ENCODE assay signal across 17 cellular contexts in genomic region chr2:217795067-217795466, GRCh38.
A peak's percentile ranks its signal among the peaks of the same experiment; 100 is the strongest.
DNase-seq lines count a peak whose midpoint lies in the region; ATAC-seq and TF ChIP-seq lines count a peak whose summit lies in the region.
"Had no signal": no experiment of that assay in that cellular context is flagged by ENCODE, and none has a peak within 500 bp of the region (broad histone marks: within the 10 kb centered on the region; RNA-seq: fewer than 3 reads in every experiment).

No MANE protein-coding gene starts in this region.

- H3K4me1 ChIP-seq in right atrium auricular region (peaks cover 0 to 53% of the 10 kb centered on the region in 2 donors), neural progenitor cell (no peaks in the 10 kb centered on the region)

- no peaks in the 10 kb centered on the region for H3K27me3 ChIP-seq in right atrium auricular region
- H3K27me3 ChIP-seq in neural progenitor cell = peaks cover 17% of the 10 kb centered on the region

- H3K9me3 ChIP-seq in right atrium auricular region (no peaks in the 10 kb centered on the region), neural progenitor cell (ENCODE audit: low read depth) (no peaks in the 10 kb centered on the region)

- no peak overlapping the region for H3K4me3 Mint-ChIP-seq in neural progenitor cell
- H3K4me3 Mint-ChIP-seq: B cell had no signal

- no peaks in the 10 kb centered on the region for H3K36me3 Mint-ChIP-seq in neural progenitor cell

- H3K36me3 ChIP-seq in right atrium auricular region = peaks cover 15% of the 10 kb centered on the region
- no peaks in the 10 kb centered on the region for H3K36me3 ChIP-seq in neural progenitor cell

- H3K27ac ChIP-seq in right atrium auricular region (no peak overlapping the region), coronary artery (peak overlapping the region in 1 of 2 donors; percentile 60), neural progenitor cell (no peak overlapping the region)
- H3K27ac ChIP-seq: GM23248 had no signal

- no peak overlapping the region for H3K4me2 ChIP-seq in neural progenitor cell

- no peaks in the 10 kb centered on the region for H4K20me1 ChIP-seq in neural progenitor cell (ENCODE audit: low read depth)

- ATAC-seq in omental fat pad (ENCODE audit: low FRiP score) = no peak

- peaks cover 11% of the 10 kb centered on the region for H3K4me1 Mint-ChIP-seq in neural progenitor cell

- no peak overlapping the region for H3K27ac Mint-ChIP-seq in neural progenitor cell
- H3K27ac Mint-ChIP-seq: B cell had no signal

- intact Hi-C loops in cardiac septum (cut with DNase I) = no loop called here

- H3K9me3 Mint-ChIP-seq in neural progenitor cell = no peaks in the 10 kb centered on the region

- H3K9ac ChIP-seq in neural progenitor cell = no peak overlapping the region
- H3K9ac ChIP-seq: GM23248 had no signal

- H3F3A ChIP-seq in neural progenitor cell (ENCODE audit: low read depth) = no peaks in the 10 kb centered on the region

- peaks cover 5% of the 10 kb centered on the region for H3K27me3 Mint-ChIP-seq in neural progenitor cell (ENCODE audit: insufficient read depth, low read depth)
- H3K27me3 Mint-ChIP-seq: B cell had no signal

- no peaks in the 10 kb centered on the region for H3K79me2 ChIP-seq in neural progenitor cell (ENCODE audit: low read depth)

- DNase-seq in right atrium auricular region (ENCODE audit: low spot score) (peak; percentile 32), cardiac septum (ENCODE audit: low spot score) (no peak), coronary artery (ENCODE audit: low spot score) (peak; percentile 69), omental fat pad (ENCODE audit: low spot score) (peak; percentile 4), NCI-H1092 (lab: John Stamatoyannopoulos, UW) (no peak), neural progenitor cell (ENCODE audit: low spot score) (no peak)
- DNase-seq in effector CD4-positive, alpha-beta T cell = no peak
- DNase-seq: DMS79 treated with DMSO at 0.1 percent for 48 hours; GM23248; HCEC 1CT; NCI-H1105 treated with DMSO at 0.1 percent for 48 hours; NCI-H1694; NCI-H2081 treated with DMSO at 0.1 percent for 48 hours; NCI-H446 treated with DMSO at 0.1 percent for 48 hours; NCI-H748 treated with DMSO at 0.1 percent for 48 hours; NK-92 treated with Interleukin-12 subunit alpha and Interleukin-12 subunit beta, amount 100 ng/mL, for 24 hours had no signal

- H2AFZ ChIP-seq in neural progenitor cell (replicated peaks) = no peak overlapping the region
- H2AFZ ChIP-seq: GM23248 had no signal

- H3K4me3 ChIP-seq in right atrium auricular region (no peak overlapping the region), coronary artery (no peak overlapping the region), neural progenitor cell (no peak overlapping the region)
- H3K4me3 ChIP-seq: GM23248 had no signal

- TF ChIP-seq CTCF in right atrium auricular region (IDR thresholded peaks at IDR 0.05) = no peak
- no peak for TF ChIP-seq CTCF in coronary artery (IDR thresholded peaks at IDR 0.05)
- no peak for TF ChIP-seq CTCF in omental fat pad (IDR thresholded peaks at IDR 0.05)
- TF ChIP-seq CTCF in neural progenitor cell (IDR thresholded peaks at IDR 0.05) = no peak

Comparison
In these comparisons a context has a peak if more than half of its experiments do, and no peak if none do; other contexts are left out.
1. DNase-seq: peak in right atrium auricular region (single experiment), coronary artery (single experiment) and omental fat pad (single experiment); none in cardiac septum (single experiment), NCI-H1092 (single experiment), effector CD4-positive, alpha-beta T cell (single experiment) and neural progenitor cell (single experiment).